Comparison of ENCODE assay signal across 9 cellular contexts in genomic region chr2:71466301-71467179, GRCh38. TPM values are rescaled to one million over a fixed set of nuclear protein-coding genes. Genes with fewer than 3 reads are reported as not detected.
A peak's percentile ranks its signal among the peaks of the same experiment; 100 is the strongest.
DNase-seq lines count a peak whose midpoint lies in the region; ATAC-seq and TF ChIP-seq lines count a peak whose summit lies in the region.
"Had no signal": no experiment of that assay in that cellular context is flagged by ENCODE, and none has a peak within 500 bp of the region (broad histone marks: within the 10 kb centered on the region; RNA-seq: fewer than 3 reads in every experiment).

No MANE protein-coding gene starts in this region.

- no peaks in the 10 kb centered on the region for H3K9me3 Mint-ChIP-seq in CD4-positive, alpha-beta T cell
- no peaks in the 10 kb centered on the region for H3K9me3 Mint-ChIP-seq in activated T-cell treated with anti-CD3 and anti-CD28 coated beads, Interleukin-2, amount 50 U/mL, for 72 hours
- H3K9me3 Mint-ChIP-seq in progenitor cell of endocrine pancreas (ENCODE audit: low read depth): no peaks in the 10 kb centered on the region

- peaks cover 8% of the 10 kb centered on the region for H3K4me1 Mint-ChIP-seq in CD4-positive, alpha-beta T cell (ENCODE audit: low read depth)
- H3K4me1 Mint-ChIP-seq in activated T-cell treated with anti-CD3 and anti-CD28 coated beads, Interleukin-2, amount 50 U/mL, for 72 hours (ENCODE audit: low read depth): no peaks in the 10 kb centered on the region
- H3K4me1 Mint-ChIP-seq in progenitor cell of endocrine pancreas (ENCODE audit: low read depth): peaks cover 5% of the 10 kb centered on the region

- H3K27ac ChIP-seq in CD4-positive, alpha-beta T cell (ENCODE audit: low read depth, low read length): no peak overlapping the region
- H3K27ac ChIP-seq: KMS-11 had no signal

- no peak for TF ChIP-seq CTCF in CD4-positive, alpha-beta T cell (IDR thresholded peaks at IDR 0.05)
- TF ChIP-seq CTCF in progenitor cell of endocrine pancreas (IDR thresholded peaks at IDR 0.05; ENCODE audit: unreplicated experiment): no peak

- no peak for ATAC-seq in CD4-positive, alpha-beta T cell (ENCODE audit: poor library complexity)
- peak; percentile 57 to 61 for ATAC-seq in activated T-cell treated with anti-CD3 and anti-CD28 coated beads, Interleukin-2, amount 50 U/mL, for 72 hours (replicated peaks in 1 of 2)
- ATAC-seq in left cardiac atrium (peak; percentile 81 to 83), HG03159 (IDR thresholded peaks at IDR 0.05; ENCODE audit: unreplicated experiment) (no peak)

- H3K9me3 ChIP-seq in CD4-positive, alpha-beta T cell (ENCODE audit: control insufficient read depth, low read length): no peaks in the 10 kb centered on the region

- CTCF ChIA-PET in CD4-positive, alpha-beta T cell (lab: Charles Lee): no interaction called here

- H3K27ac Mint-ChIP-seq in CD4-positive, alpha-beta T cell: no peak overlapping the region
- H3K27ac Mint-ChIP-seq in activated T-cell treated with anti-CD3 and anti-CD28 coated beads, Interleukin-2, amount 50 U/mL, for 72 hours: no peak overlapping the region
- peak overlapping the region; percentile 37 for H3K27ac Mint-ChIP-seq in progenitor cell of endocrine pancreas

- no peak for DNase-seq in CD4-positive, alpha-beta T cell
- DNase-seq in HT1080 (ENCODE audit: low read depth): peak; percentile 36
- DNase-seq in activated T-cell treated with anti-CD3 and anti-CD28 coated beads, Interleukin-2, amount 50 U/mL, for 72 hours: peak; percentile 13 to 17
- peak; percentile 70 for DNase-seq in left cardiac atrium
- DNase-seq in progenitor cell of endocrine pancreas (ENCODE audit: low spot score, unreplicated experiment): peak; percentile 37
- no peak for DNase-seq in NCI-H2081 treated with DMSO at 0.1 percent for 48 hours (lab: John Stamatoyannopoulos, UW)
- DNase-seq in GM19240 (ENCODE audit: insufficient read length, low spot score): no peak

- H3K27me3 ChIP-seq in CD4-positive, alpha-beta T cell (ENCODE audit: control insufficient read depth, insufficient read depth, low read length): peaks cover 50% of the 10 kb centered on the region

- peak overlapping the region; percentile 76 for H3K4me3 Mint-ChIP-seq in CD4-positive, alpha-beta T cell
- peak overlapping the region; percentile 84 to 88 for H3K4me3 Mint-ChIP-seq in activated T-cell treated with anti-CD3 and anti-CD28 coated beads, Interleukin-2, amount 50 U/mL, for 72 hours
- peak overlapping the region; percentile 75 for H3K4me3 Mint-ChIP-seq in progenitor cell of endocrine pancreas (ENCODE audit: low read depth)

- no peaks in the 10 kb centered on the region for H3K36me3 Mint-ChIP-seq in CD4-positive, alpha-beta T cell (ENCODE audit: low read depth)
- no peaks in the 10 kb centered on the region for H3K36me3 Mint-ChIP-seq in activated T-cell treated with anti-CD3 and anti-CD28 coated beads, Interleukin-2, amount 50 U/mL, for 72 hours (ENCODE audit: insufficient read depth in 2 of 2)
- no peaks in the 10 kb centered on the region for H3K36me3 Mint-ChIP-seq in progenitor cell of endocrine pancreas (ENCODE audit: insufficient read depth)

- POLR2A ChIA-PET in CD4-positive, alpha-beta T cell (lab: Charles Lee): no interaction called here

- intact Hi-C loops in CD4-positive, alpha-beta T cell (cut with DNase I, micrococcal nuclease): no loop called here
- intact Hi-C loops in left cardiac atrium (cut with DNase I): loop anchor here in 1 of 2 donors (10.0 kb wide), 1 partner anchor 48 kb away; no protein-coding TSS in a partner anchor

- H3K27me3 Mint-ChIP-seq in CD4-positive, alpha-beta T cell: peaks cover 39% of the 10 kb centered on the region
- peaks cover 36% of the 10 kb centered on the region for H3K27me3 Mint-ChIP-seq in activated T-cell treated with anti-CD3 and anti-CD28 coated beads, Interleukin-2, amount 50 U/mL, for 72 hours (ENCODE audit: low read depth)
- peaks cover 38% of the 10 kb centered on the region for H3K27me3 Mint-ChIP-seq in progenitor cell of endocrine pancreas

RNA-seq across cellular contexts. Expression of gene DYSF, which starts 13.2 kb away (rescaled TPM):
- under 1 TPM; 0.27 to 0.31 TPM for total RNA-seq in CD4-positive, alpha-beta T cell
- 2.3 and 3.7 TPM in 2 replicates for total RNA-seq in HT1080 (2014; rRNA removed; shearing (Covaris generic))
- 6.3 and 8.6 TPM in 2 replicates for polyA plus RNA-seq in HT1080 (2015; cell fraction: cytosol; rRNA removed)
- 23.0 and 23.3 TPM in 2 replicates for polyA plus RNA-seq in HT1080 (2015; cell fraction: nucleus; rRNA removed)
- total RNA-seq in activated T-cell treated with anti-CD3 and anti-CD28 coated beads, Interleukin-2, amount 50 U/mL, for 72 hours: 1 to 10 TPM in 1 of 2 donors, under 1 TPM in 1; 0.77 to 1.6 TPM
- total RNA-seq in left cardiac atrium (10 to 100 TPM; 36.8 to 45.8 TPM), progenitor cell of endocrine pancreas (1.4 and 1.6 TPM in 2 replicates)

Comparison
In these comparisons a context has a peak if more than half of its experiments do, and no peak if none do; other contexts are left out.
1. ATAC-seq: peak in activated T-cell treated with anti-CD3 and anti-CD28 coated beads, Interleukin-2, amount 50 U/mL, for 72 hours (2 of 2) and left cardiac atrium (2 of 2); none in CD4-positive, alpha-beta T cell (single experiment) and HG03159 (single experiment).
2. DNase-seq: peak in HT1080 (single experiment), activated T-cell treated with anti-CD3 and anti-CD28 coated beads, Interleukin-2, amount 50 U/mL, for 72 hours (2 of 2), left cardiac atrium (single experiment) and progenitor cell of endocrine pancreas (single experiment); none in CD4-positive, alpha-beta T cell (0 of 10), NCI-H2081 treated with DMSO at 0.1 percent for 48 hours (single experiment) and GM19240 (single experiment).
3. Peak in every context shown above with its lines, with median percentiles within 50 percentile points of each other: H3K4me3 Mint-ChIP-seq.